19 cellular contexts compared by ENCODE assay signal in the genomic region with DNA sequence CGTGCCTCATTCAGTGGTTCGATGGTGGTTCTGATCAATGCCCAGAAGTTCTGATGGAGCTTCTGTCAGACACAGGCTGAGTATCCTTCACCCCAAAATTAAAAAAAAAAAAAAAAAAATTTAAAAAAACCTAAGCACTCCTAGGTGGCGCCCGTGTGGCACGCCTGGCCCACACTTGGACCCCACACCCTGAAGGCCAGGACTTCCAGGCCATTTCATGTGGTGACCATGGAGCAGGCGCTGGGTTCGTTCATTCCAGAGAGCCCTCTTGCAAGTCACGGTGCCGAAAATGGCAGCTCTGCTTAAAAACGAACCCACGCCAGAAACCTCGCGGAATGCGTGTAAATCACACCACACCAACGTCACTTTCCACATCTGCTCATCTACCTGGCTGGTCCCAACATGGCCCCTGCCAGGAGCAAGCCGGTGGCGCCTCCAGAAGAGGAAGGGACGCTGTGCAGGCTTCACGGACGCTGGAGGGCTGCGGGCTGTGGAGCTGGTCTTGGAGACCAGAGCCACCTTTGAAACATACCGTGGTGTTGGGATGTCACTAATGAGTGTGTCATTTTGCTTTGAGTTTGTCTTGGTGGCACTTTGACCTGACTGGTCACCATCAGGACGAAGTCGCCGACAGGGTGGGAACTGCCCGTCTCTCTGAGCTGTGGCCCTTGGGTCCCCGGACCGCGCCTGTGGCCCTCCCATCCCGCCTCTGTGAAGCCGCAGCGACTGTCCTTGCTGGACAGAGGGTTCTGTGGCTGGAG. TPM values are rescaled to one million over a fixed set of nuclear protein-coding genes. Genes with fewer than 3 reads are reported as not detected.
DNase-seq lines count a peak whose midpoint lies in the region; ATAC-seq, FAIRE-seq and TF ChIP-seq lines count a peak whose summit lies in the region.
"Had no signal": no experiment of that assay in that cellular context is flagged by ENCODE, and none has a peak within 500 bp of the region (broad histone marks: within the 10 kb centered on the region; RNA-seq: fewer than 3 reads in every experiment).

No MANE protein-coding gene starts in this region.

- no peaks in the 10 kb centered on the region for H4K20me1 ChIP-seq in OCI-LY7 (ENCODE audit: insufficient read depth, low read length)
- H4K20me1 ChIP-seq in K562 (replicated peaks; ENCODE audit: control insufficient read depth, insufficient read depth, low read length): no peaks in the 10 kb centered on the region

- in situ Hi-C loops in K562 (cut with MboI): loop anchor here (10.0 kb wide), 1 partner anchor 458 kb away; no protein-coding TSS in a partner anchor

- DNase-seq in OCI-LY7 (ENCODE audit: low spot score): no peak
- DNase-seq in K562 (ENCODE audit: extremely low read depth in 1 of 4, low spot score in 3 of 4): no peak
- DNase-seq in kidney: peak; percentile 66
- DNase-seq in sigmoid colon: no peak
- DNase-seq in activated naive CD4-positive, alpha-beta T cell treated with Interleukin-2 at 50 U/mL for 16 hours: no peak
- no peak for DNase-seq in activated T-cell treated with anti-CD3 and anti-CD28 coated beads for 4 hours
- no peak for DNase-seq in NCI-H1436 (lab: John Stamatoyannopoulos, UW)
- DNase-seq in COR-L47 (lab: John Stamatoyannopoulos, UW): no peak
- DNase-seq: ACHN; BE2C; C1 segment of cervical spinal cord; CD4-positive, CD25-positive, alpha-beta regulatory T cell; DMS79 treated with DMSO at 0.1 percent for 48 hours; GF-D8; GOT3; KG1 had no signal

- H3K79me2 ChIP-seq in OCI-LY7 (ENCODE audit: insufficient read depth, low read depth, low read length) (no peaks in the 10 kb centered on the region), K562 (ENCODE audit: control insufficient read depth, insufficient read depth, low read length) (no peaks in the 10 kb centered on the region)

- no peak for ATAC-seq in K562

- POLR2A ChIA-PET in OCI-LY7 (lab: Charles Lee): no interaction called here
- POLR2A ChIA-PET in K562 (lab: Yijun Ruan, JAX): interaction anchor here (0.6 to 1.0 kb wide), 2 partner anchors 11 to 44 kb away, joined by 3 read pairs; no protein-coding TSS in a partner anchor

- intact Hi-C loops in OCI-LY7 (cut with micrococcal nuclease; ENCODE audit: unreplicated experiment): loop anchor here (5.0 kb wide), 1 partner anchor 451 kb away; no protein-coding TSS in a partner anchor
- intact Hi-C loops in K562 (cut with micrococcal nuclease): no loop called here
- intact Hi-C loops in kidney (cut with DNase I): no loop called here
- intact Hi-C loops in sigmoid colon (cut with DNase I): loop anchor here (1.0 kb wide), 1 partner anchor 109 kb away; no protein-coding TSS in a partner anchor

- TF ChIP-seq EP300 in K562 (IDR thresholded peaks at IDR 0.05; ENCODE audit: low read length) (no peak), sigmoid colon (IDR thresholded peaks at IDR 0.05) (no peak)

- H3K4me2 ChIP-seq in OCI-LY7 (ENCODE audit: low read length) (no peak overlapping the region), K562 (ENCODE audit: insufficient read depth, low read length) (no peak overlapping the region)

- CTCF ChIA-PET in OCI-LY7 (lab: Charles Lee; ENCODE audit: unreplicated experiment): interaction anchor here (0.5 kb wide), 1 partner anchor 660 kb away, joined by 8 read pairs; no protein-coding TSS in a partner anchor
- CTCF ChIA-PET in K562 (lab: Yijun Ruan, JAX; ENCODE audit: low intra/inter-chr PET ratio): interaction anchor here (0.7 kb wide), 1 partner anchor 410 kb away, joined by 5 read pairs; no protein-coding TSS in a partner anchor

- H3K9me2 ChIP-seq in OCI-LY7 (ENCODE audit: insufficient read depth, low read length): no peaks in the 10 kb centered on the region

- H3K4me3 ChIP-seq in OCI-LY7 (ENCODE audit: low read depth, low read length, poor library complexity, severe bottlenecking) (no peak overlapping the region), K562 (no peak overlapping the region), kidney (ENCODE audit: low read length in 2 of 2) (no peak overlapping the region), sigmoid colon (no peak overlapping the region)
- H3K4me3 ChIP-seq: HAP-1 had no signal

- 94% methylated on average over 28 of the region's 32 CpGs for WGBS in K562 (ENCODE audit: insufficient coverage, low coverage, missing lambda C conversion rate)
- 96% methylated on average over 32 of the region's 32 CpGs for WGBS in sigmoid colon, 2 donors

- TF ChIP-seq RAD21 in K562 (CRISPR knock-in tag; conservative IDR thresholded peaks at IDR 0.05 in 1 of 2, IDR thresholded peaks at IDR 0.05 in 1 of 2): no peak

- H3K4me1 ChIP-seq in OCI-LY7 (ENCODE audit: insufficient read depth, low read length, poor library complexity, severe bottlenecking) (no peaks in the 10 kb centered on the region), K562 (replicated peaks in 1 of 2; ENCODE audit: control insufficient read depth in 2 of 2, insufficient read depth in 2 of 2, low read length in 2 of 2) (peaks cover 0 to 16% of the 10 kb centered on the region in 2 experiments; a peak in 2 of 5 replicates), kidney (ENCODE audit: control insufficient read depth in 1 of 2, insufficient read depth in 1 of 2, low read depth in 1 of 2, low read length in 2 of 2) (peaks cover 24 to 30% of the 10 kb centered on the region in 2 donors), sigmoid colon (peaks cover 4 to 34% (median 29%) of the 10 kb centered on the region in 4 donors)
- H3K4me1 ChIP-seq: HAP-1 had no signal

- 0 out of 2 replicates have a peak, but pooled peaks have one; percentile 26 for TF ChIP-seq CTCF in OCI-LY7 (conservative IDR thresholded peaks at IDR 0.05; ENCODE audit: low read length)
- no peak for TF ChIP-seq CTCF in K562 (IDR thresholded peaks at IDR 0.05 in 2 of 3, conservative IDR thresholded peaks at IDR 0.05 in 1 of 3; ENCODE audit: insufficient read depth in 2 of 3, low read depth in 1 of 3, low read length in 3 of 3)
- TF ChIP-seq CTCF in kidney (IDR thresholded peaks at IDR 0.05; ENCODE audit: borderline replicate concordance, extremely low read depth, insufficient read depth): no peak
- TF ChIP-seq CTCF in sigmoid colon (IDR thresholded peaks at IDR 0.05): no peak

- H3K9me1 ChIP-seq in K562 (ENCODE audit: control insufficient read depth, insufficient read depth, low read length): no peaks in the 10 kb centered on the region

- H3K9ac ChIP-seq in K562 (ENCODE audit: insufficient read depth in 1 of 2, low read depth in 2 of 2, low read length in 2 of 2) (no peak overlapping the region; a peak in 1 of 4 replicates), kidney (ENCODE audit: low read length in 2 of 2) (peak overlapping the region in 1 of 2 donors; percentile 7)

- H2AFZ ChIP-seq in OCI-LY7 (ENCODE audit: low read length): no peak overlapping the region
- no peak overlapping the region for H2AFZ ChIP-seq in K562 (ENCODE audit: low read depth, low read length)

- FAIRE-seq in K562 (lab: Jason Lieb, UNC): no peak
- no peak for FAIRE-seq in kidney (lab: Jason Lieb, UNC)
- FAIRE-seq: A204.1, HepG2 had no signal

- no peak overlapping the region for H3K27ac ChIP-seq in OCI-LY7 (ENCODE audit: low read depth, low read length, poor library complexity, severe bottlenecking)
- H3K27ac ChIP-seq in K562 (ENCODE audit: extremely low read depth, low read depth, low read length): no peak overlapping the region
- H3K27ac ChIP-seq in kidney (ENCODE audit: low read depth in 2 of 2, low read length in 2 of 2): no peak overlapping the region
- peak overlapping the region in 3 of 4 donors; percentile 82 to 87 (median 87) for H3K27ac ChIP-seq in sigmoid colon

- BruUV-seq in OCI-LY7 (replicated peaks; lab: Mats Ljungman, UMichigan) (no TSS peak), K562 (replicated peaks; lab: Mats Ljungman, UMichigan) (no TSS peak)

- H3K9me3 ChIP-seq in OCI-LY7 (ENCODE audit: low read length): no peaks in the 10 kb centered on the region
- no peaks in the 10 kb centered on the region for H3K9me3 ChIP-seq in K562 (replicated peaks; ENCODE audit: control insufficient read depth, insufficient read depth, low read depth, low read length)
- no peaks in the 10 kb centered on the region for H3K9me3 ChIP-seq in kidney (ENCODE audit: control insufficient read depth in 1 of 2, low read length in 2 of 2)
- no peaks in the 10 kb centered on the region for H3K9me3 ChIP-seq in sigmoid colon
- H3K9me3 ChIP-seq: HAP-1 had no signal

- H3K27me3 ChIP-seq in K562 (ENCODE audit: control insufficient read depth in 2 of 2, insufficient read depth in 2 of 2, low read length in 2 of 2): no peaks in the 10 kb centered on the region
- no peaks in the 10 kb centered on the region for H3K27me3 ChIP-seq in sigmoid colon
- H3K27me3 ChIP-seq: BE2C had no signal

- H3K36me3 ChIP-seq in OCI-LY7 (ENCODE audit: insufficient read depth, low read length): peaks cover 78% of the 10 kb centered on the region
- H3K36me3 ChIP-seq in K562 (ENCODE audit: control insufficient read depth, insufficient read depth, low read length): peaks cover 85% of the 10 kb centered on the region
- H3K36me3 ChIP-seq in kidney (ENCODE audit: control insufficient read depth in 1 of 2, insufficient read depth in 2 of 2, low read length in 2 of 2): peaks cover 8 to 10% of the 10 kb centered on the region in 2 donors
- H3K36me3 ChIP-seq in sigmoid colon: peaks cover 0 to 41% (median 7%) of the 10 kb centered on the region in 4 donors

- TF ChIP-seq POLR2A in K562 (conservative IDR thresholded peaks at IDR 0.05) (no peak), sigmoid colon (IDR thresholded peaks at IDR 0.05) (no peak)

RNA-seq across cellular contexts. Expression of a gene that starts 46.0 kb away (rescaled TPM):
- total RNA-seq in OCI-LY7 (2014; rRNA removed; shearing (Covaris generic)): 18.3 and 22.5 TPM in 2 replicates
- total RNA-seq in OCI-LY7 (2022) (30.9 and 41.6 TPM in 2 replicates), K562 (2014; rRNA removed) (28.8 and 37.6 TPM in 2 replicates), K562 (2014; rRNA removed; fragmentation: Illumina TruSeq; extraction: Trizol) (7.7 and 10.5 TPM in 2 replicates), K562 (2015; rRNA removed; fragmentation: Illumina TruSeq; extraction: Trizol) (11.8 and 12.7 TPM in 2 replicates), K562 (2021) (30.5 and 32.0 TPM in 2 replicates), kidney (15.9 TPM), sigmoid colon (10 to 100 TPM in 3 of 4 donors, 1 to 10 TPM in 1; 9.7 to 26.6 (median 10.9) TPM)
- 17.8 and 33.7 TPM in 2 replicates for total RNA-seq in K562 (2011; cell fraction: chromatin; rRNA removed; ENCODE audit: low replicate concordance)
- total RNA-seq in K562 (2011; cell fraction: nucleolus; rRNA removed): 20.3 and 21.8 TPM in 2 replicates
- total RNA-seq in K562 (2011; cell fraction: nucleoplasm; rRNA removed): 13.3 and 14.8 TPM in 2 replicates
- polyA plus RNA-seq in K562 (2011; rRNA removed) (8.2 and 15.3 TPM in 2 replicates), K562 (2014; fragmentation: Illumina TruSeq; extraction: Trizol) (9.2 and 20.4 TPM in 2 replicates), K562 (2014; fragmentation: Nextera tagmentation; extraction: Ambion mirVana) (1 to 10 TPM in 1 of 2 experiments, under 1 TPM in 1; 0.99 to 1.2 TPM), K562 (2014; rRNA removed) (18.4 and 19.4 TPM in 2 replicates), kidney (ENCODE audit: insufficient read depth, low read depth, low replicate concordance) (21.4 TPM), sigmoid colon (10 to 100 TPM in 2 of 3 donors, 1 to 10 TPM in 1; 9.5 to 20.4 (median 12.6) TPM)
- 7.5 and 20.4 TPM in 2 replicates for polyA plus RNA-seq in K562 (2011; cell fraction: cytosol; rRNA removed)
- polyA plus RNA-seq in K562 (2011; cell fraction: nucleus; rRNA removed): 8.1 and 20.7 TPM in 2 replicates
- 13.9 and 25.5 TPM in 2 replicates for polyA plus RNA-seq in K562 (2012)
- 21.0 and 32.5 TPM in 2 replicates for polyA minus RNA-seq in K562 (2011; rRNA and poly(A)+ RNA removed)
- 11.3 and 17.8 TPM in 2 replicates for polyA minus RNA-seq in K562 (2011; cell fraction: cytosol; rRNA and poly(A)+ RNA removed)
- 8.5 and 9.8 TPM in 2 replicates for polyA minus RNA-seq in K562 (2011; cell fraction: nucleus; rRNA and poly(A)+ RNA removed)

RNA-seq across cellular contexts. Expression of a gene that starts 46.5 kb away (rescaled TPM):
- total RNA-seq in OCI-LY7 (2014; rRNA removed; shearing (Covaris generic)): 36.2 and 42.6 TPM in 2 replicates
- total RNA-seq in OCI-LY7 (2022): 47.6 and 58.5 TPM in 2 replicates
- total RNA-seq in K562 (2011; cell fraction: chromatin; rRNA removed; ENCODE audit: low replicate concordance): 43.7 and 77.7 TPM in 2 replicates
- total RNA-seq in K562 (2011; cell fraction: nucleolus; rRNA removed): 48.7 and 57.2 TPM in 2 replicates
- 27.9 and 34.8 TPM in 2 replicates for total RNA-seq in K562 (2011; cell fraction: nucleoplasm; rRNA removed)
- 35.3 and 61.8 TPM in 2 replicates for total RNA-seq in K562 (2014; rRNA removed)
- total RNA-seq in K562 (2014; rRNA removed; fragmentation: Illumina TruSeq; extraction: Trizol): 14.2 and 16.4 TPM in 2 replicates
- total RNA-seq in K562 (2015; rRNA removed; fragmentation: Illumina TruSeq; extraction: Trizol): 19.1 and 20.8 TPM in 2 replicates
- total RNA-seq in K562 (2021): 69.7 and 69.9 TPM in 2 replicates
- 12.3 and 33.1 TPM in 2 replicates for polyA plus RNA-seq in K562 (2011; rRNA removed)
- 24.9 and 63.1 TPM in 2 replicates for polyA plus RNA-seq in K562 (2011; cell fraction: cytosol; rRNA removed)
- polyA plus RNA-seq in K562 (2011; cell fraction: nucleus; rRNA removed): 29.7 and 48.2 TPM in 2 replicates
- polyA plus RNA-seq in K562 (2012): 35.7 and 58.0 TPM in 2 replicates
- polyA plus RNA-seq in K562 (2014; fragmentation: Illumina TruSeq; extraction: Trizol): 20.3 and 41.8 TPM in 2 replicates
- 1 to 10 TPM; 3.1 to 5.1 TPM for polyA plus RNA-seq in K562 (2014; fragmentation: Nextera tagmentation; extraction: Ambion mirVana)
- 31.9 and 34.0 TPM in 2 replicates for polyA plus RNA-seq in K562 (2014; rRNA removed)
- polyA minus RNA-seq in K562 (2011; rRNA and poly(A)+ RNA removed): 16.2 and 19.7 TPM in 2 replicates
- 41.6 and 44.6 TPM in 2 replicates for polyA minus RNA-seq in K562 (2011; cell fraction: cytosol; rRNA and poly(A)+ RNA removed)
- 20.3 and 25.7 TPM in 2 replicates for polyA minus RNA-seq in K562 (2011; cell fraction: nucleus; rRNA and poly(A)+ RNA removed)
- total RNA-seq in kidney: 29.7 TPM
- polyA plus RNA-seq in kidney (ENCODE audit: insufficient read depth, low read depth, low replicate concordance): 11.6 TPM
- 10 to 100 TPM; 13.2 to 25.4 (median 16.0) TPM for total RNA-seq in sigmoid colon
- polyA plus RNA-seq in sigmoid colon: 10 to 100 TPM in 1 of 3 donors, 1 to 10 TPM in 2; 7.8 to 23.4 (median 9.7) TPM

RNA-seq across cellular contexts. Expression of a gene that starts 59.2 kb away (rescaled TPM):
- total RNA-seq in OCI-LY7 (2014; rRNA removed; shearing (Covaris generic)): 78.5 and 105 TPM in 2 replicates
- total RNA-seq in OCI-LY7 (2022): 83.4 and 84.2 TPM in 2 replicates
- total RNA-seq in K562 (2011; cell fraction: chromatin; rRNA removed; ENCODE audit: low replicate concordance): 527 and 872 TPM in 2 replicates
- total RNA-seq in K562 (2011; cell fraction: nucleolus; rRNA removed): 542 and 585 TPM in 2 replicates
- 348 and 489 TPM in 2 replicates for total RNA-seq in K562 (2011; cell fraction: nucleoplasm; rRNA removed)
- total RNA-seq in K562 (2014; rRNA removed): 80.5 and 86.7 TPM in 2 replicates
- total RNA-seq in K562 (2014; rRNA removed; fragmentation: Illumina TruSeq; extraction: Trizol): 38.9 and 42.3 TPM in 2 replicates
- 49.2 and 53.5 TPM in 2 replicates for total RNA-seq in K562 (2015; rRNA removed; fragmentation: Illumina TruSeq; extraction: Trizol)
- 81.9 and 101 TPM in 2 replicates for total RNA-seq in K562 (2021)
- polyA plus RNA-seq in K562 (2011; rRNA removed): 132 and 143 TPM in 2 replicates
- 249 and 254 TPM in 2 replicates for polyA plus RNA-seq in K562 (2011; cell fraction: cytosol; rRNA removed)
- polyA plus RNA-seq in K562 (2011; cell fraction: nucleus; rRNA removed): 889 and 1,080 TPM in 2 replicates
- 107 and 112 TPM in 2 replicates for polyA plus RNA-seq in K562 (2012)
- 62.3 and 88.2 TPM in 2 replicates for polyA plus RNA-seq in K562 (2014; fragmentation: Illumina TruSeq; extraction: Trizol)
- 10 to 100 TPM; 36.8 TPM for polyA plus RNA-seq in K562 (2014; fragmentation: Nextera tagmentation; extraction: Ambion mirVana)
- 105 and 119 TPM in 2 replicates for polyA plus RNA-seq in K562 (2014; rRNA removed)
- polyA minus RNA-seq in K562 (2011; rRNA and poly(A)+ RNA removed): 72.4 and 98.1 TPM in 2 replicates
- 47.4 and 59.7 TPM in 2 replicates for polyA minus RNA-seq in K562 (2011; cell fraction: cytosol; rRNA and poly(A)+ RNA removed)
- 245 and 267 TPM in 2 replicates for polyA minus RNA-seq in K562 (2011; cell fraction: nucleus; rRNA and poly(A)+ RNA removed)
- total RNA-seq in kidney: 168 TPM
- 40.4 TPM for polyA plus RNA-seq in kidney (ENCODE audit: insufficient read depth, low read depth, low replicate concordance)
- total RNA-seq in sigmoid colon: 100 to 1,000 TPM; 108 to 130 (median 119) TPM
- polyA plus RNA-seq in sigmoid colon: 10 to 100 TPM; 23.4 to 71.0 (median 30.1) TPM

Comparison
In these comparisons a context has a peak if more than half of its experiments do, and no peak if none do; other contexts are left out.
1. H3K27ac ChIP-seq: peak in sigmoid colon (3 of 4); none in OCI-LY7 (single experiment), K562 (single experiment) and kidney (0 of 2).
2. intact Hi-C loops: an anchor here in OCI-LY7 (5.0 kb wide) and sigmoid colon (1.0 kb wide); none called in K562 and kidney.